Comparison of ENCODE assay signal across 40 cellular contexts in the genomic region with DNA sequence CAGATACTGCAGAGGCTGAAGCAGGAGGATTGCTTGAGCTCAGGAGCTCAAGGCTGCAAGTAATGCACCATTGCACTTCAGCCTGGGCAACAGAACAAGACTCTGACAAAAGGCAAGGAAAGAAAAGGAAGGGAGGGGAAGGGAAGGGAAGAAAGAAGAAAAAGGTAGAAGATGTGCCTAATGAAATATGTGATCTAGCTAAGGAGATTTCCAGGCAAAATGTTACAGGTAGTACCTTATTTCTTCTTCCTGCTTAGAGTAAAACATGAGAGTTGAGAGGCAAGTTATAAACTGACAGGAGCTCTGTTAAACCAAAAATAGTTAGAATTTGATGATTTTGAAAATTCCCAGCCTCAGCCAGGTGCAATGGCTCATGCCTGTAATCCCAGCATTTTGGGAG. TPM values are rescaled to one million over a fixed set of nuclear protein-coding genes. Genes with fewer than 3 reads are reported as not detected.
"Had no signal": no experiment of that assay in that cellular context is flagged by ENCODE, and none has a peak within 500 bp of the region (broad histone marks: within the 10 kb centered on the region; RNA-seq: fewer than 3 reads in every experiment).

No MANE protein-coding gene starts in this region.

- H3K36me3 ChIP-seq: ascending aorta, cardiac muscle cell had no signal

- H3K36me3 Mint-ChIP-seq: activated CD4-positive, alpha-beta memory T cell treated with anti-CD3 and anti-CD28 coated beads for 36 hours; activated naive CD4-positive, alpha-beta T cell treated with anti-CD3 and anti-CD28 coated beads, Interleukin-2, amount 50 U/mL, for 24 hours; activated naive CD8-positive, alpha-beta T cell; brain had no signal

- H3K27me3 Mint-ChIP-seq: activated B cell treated with CpG ODN at 0.5 μM for 24 hours; activated CD4-positive, alpha-beta memory T cell treated with anti-CD3 and anti-CD28 coated beads for 36 hours; activated CD4-positive, alpha-beta T cell treated with anti-CD3 and anti-CD28 coated beads, Interleukin-2, amount 10 ng/mL, durations not matched to agents 24 days and 14 days; activated CD8-positive, alpha-beta T cell treated with anti-CD3 and anti-CD28 coated beads for 36 hours; activated naive CD4-positive, alpha-beta T cell treated with anti-CD3 and anti-CD28 coated beads, Interleukin-2, amount 50 U/mL, for 24 hours; activated naive CD8-positive, alpha-beta T cell; activated naive CD8-positive, alpha-beta T cell treated with anti-CD3 and anti-CD28 coated beads, Interleukin-2, amount 10 ng/mL, durations not matched to agents 7 days and 5 days; activated naive CD8-positive, alpha-beta T cell treated with anti-CD3 and anti-CD28 coated beads, Interleukin-2, amount 50 U/mL, for 24 hours; central memory CD8-positive, alpha-beta T cell had no signal

- H3K9me3 ChIP-seq: ascending aorta had no signal

- FAIRE-seq: bronchial epithelial cell, TTC549 had no signal

- H3K4me3 ChIP-seq: ascending aorta, cardiac muscle cell had no signal

- H3K4me3 Mint-ChIP-seq: activated B cell treated with CpG ODN at 0.5 μM for 24 hours; activated CD4-positive, alpha-beta memory T cell treated with anti-CD3 and anti-CD28 coated beads for 36 hours; activated CD4-positive, alpha-beta T cell treated with anti-CD3 and anti-CD28 coated beads, Interleukin-2, amount 10 ng/mL, durations not matched to agents 24 days and 14 days; activated CD8-positive, alpha-beta T cell treated with anti-CD3 and anti-CD28 coated beads for 36 hours; activated naive CD4-positive, alpha-beta T cell treated with anti-CD3 and anti-CD28 coated beads, Interleukin-2, amount 10 ng/mL, durations not matched to agents 7 days and 5 days; activated naive CD4-positive, alpha-beta T cell treated with anti-CD3 and anti-CD28 coated beads, Interleukin-2, amount 50 U/mL, for 24 hours; activated naive CD8-positive, alpha-beta T cell; activated naive CD8-positive, alpha-beta T cell treated with anti-CD3 and anti-CD28 coated beads, Interleukin-2, amount 10 ng/mL, durations not matched to agents 7 days and 5 days; activated naive CD8-positive, alpha-beta T cell treated with anti-CD3 and anti-CD28 coated beads, Interleukin-2, amount 50 U/mL, for 24 hours; activated T-cell treated with anti-CD3 and anti-CD28 coated beads, Interleukin-2, amount 50 U/mL, for 4 hours; activated T-helper 1 cell treated with anti-CD3 and anti-CD28 coated beads, Interleukin-12 subunit alpha, Interleukin-12 subunit beta, Interleukin-2, Interleukin-4 antibody, amounts not matched to agents 30 ng/mL and 10 ng/mL and 1 ng/mL, durations not matched to agents 14 hours and 24 hours and 36 hours; central memory CD8-positive, alpha-beta T cell; T-helper 1 cell treated with Interleukin-12 subunit alpha and Interleukin-12 subunit beta and Interleukin-4 antibody, amounts not matched to agents 30 μg/mL and 1 μg/mL, for 36 hours; T-helper 2 cell treated with Interferon-gamma antibody and Interleukin-4, amounts not matched to agents 5 μg/mL and 100 μg/mL, for 36 hours had no signal

- H3K27ac Mint-ChIP-seq: activated B cell treated with CpG ODN at 0.5 μM for 24 hours; activated CD4-positive, alpha-beta T cell treated with anti-CD3 and anti-CD28 coated beads, Interleukin-2, amount 10 ng/mL, durations not matched to agents 24 days and 14 days; activated naive CD4-positive, alpha-beta T cell treated with anti-CD3 and anti-CD28 coated beads, Interleukin-2, amount 10 ng/mL, durations not matched to agents 7 days and 5 days; activated naive CD4-positive, alpha-beta T cell treated with anti-CD3 and anti-CD28 coated beads, Interleukin-2, amount 50 U/mL, for 24 hours; activated naive CD8-positive, alpha-beta T cell; activated naive CD8-positive, alpha-beta T cell treated with anti-CD3 and anti-CD28 coated beads, Interleukin-2, amount 50 U/mL, for 24 hours; activated T-cell treated with anti-CD3 and anti-CD28 coated beads, Interleukin-2, amount 50 U/mL, for 72 hours; activated T-helper 2 cell treated with anti-CD3 and anti-CD28 coated beads, Interferon-gamma antibody, Interleukin-2, Interleukin-4, amounts not matched to agents 10 μg/mL and 5 μg/mL and 100 μg/mL, durations not matched to agents 14 hours and 24 hours and 36 hours; brain; T-helper 1 cell treated with Interleukin-12 subunit alpha and Interleukin-12 subunit beta and Interleukin-4 antibody, amounts not matched to agents 30 μg/mL and 1 μg/mL, for 36 hours; T-helper 2 cell treated with Interferon-gamma antibody and Interleukin-4, amounts not matched to agents 5 μg/mL and 100 μg/mL, for 36 hours had no signal

- H3K27me3 ChIP-seq: ascending aorta, cardiac muscle cell had no signal

- H3K9me3 Mint-ChIP-seq: activated B cell treated with CpG ODN at 0.5 μM for 24 hours; activated CD4-positive, alpha-beta memory T cell treated with anti-CD3 and anti-CD28 coated beads for 36 hours; activated CD8-positive, alpha-beta T cell treated with anti-CD3 and anti-CD28 coated beads for 36 hours; activated naive CD4-positive, alpha-beta T cell treated with anti-CD3 and anti-CD28 coated beads, Interleukin-2, amount 50 U/mL, for 24 hours; activated naive CD8-positive, alpha-beta T cell treated with anti-CD3 and anti-CD28 coated beads, Interleukin-2, amount 50 U/mL, for 24 hours; activated T-cell treated with anti-CD3 and anti-CD28 coated beads, Interleukin-2, amount 50 U/mL, for 4 hours; central memory CD8-positive, alpha-beta T cell had no signal

- H3K27ac ChIP-seq: ascending aorta, cardiac muscle cell, VCaP had no signal

- ATAC-seq: activated CD8-positive, alpha-beta T cell treated with anti-CD3 and anti-CD28 coated beads for 36 hours; activated naive CD8-positive, alpha-beta T cell treated with anti-CD3 and anti-CD28 coated beads, Interleukin-2, amount 50 U/mL, for 24 hours; activated T-cell treated with anti-CD3 and anti-CD28 coated beads, Interleukin-2, amount 50 U/mL, for 4 hours; activated T-cell treated with anti-CD3 and anti-CD28 coated beads, Interleukin-2, amount 50 U/mL, for 72 hours had no signal

- DNase-seq: activated B cell treated with CpG ODN at 0.5 μM for 24 hours; activated CD4-positive, alpha-beta memory T cell treated with anti-CD3 and anti-CD28 coated beads for 36 hours; activated CD4-positive, alpha-beta T cell treated with anti-CD3 and anti-CD28 coated beads for 4 hours; activated CD4-positive, alpha-beta T cell treated with anti-CD3 and anti-CD28 coated beads, Interleukin-2, amount 10 ng/mL, durations not matched to agents 24 days and 14 days; activated CD4-positive, alpha-beta T cell treated with anti-CD3 and anti-CD28 coated beads, Interleukin-2, amount 50 U/mL, for 1 hour; activated CD4-positive, alpha-beta T cell treated with anti-CD3 and anti-CD28 coated beads, Interleukin-2, amount 50 U/mL, for 4 hours; activated CD4-positive, CD25-positive, alpha-beta regulatory T cell treated with anti-CD3 and anti-CD28 coated beads, Interleukin-2, amount 50 U/mL, for 72 hours; activated CD8-positive, alpha-beta memory T cell treated with anti-CD3 and anti-CD28 coated beads, Interleukin-2, amount 50 U/mL, for 4 hours; activated CD8-positive, alpha-beta T cell treated with anti-CD3 and anti-CD28 coated beads for 36 hours; activated effector memory CD4-positive, alpha-beta T cell treated with Interleukin-2 at 50 U/mL for 16 hours; activated gamma-delta T cell; activated naive CD4-positive, alpha-beta T cell treated with anti-CD3 and anti-CD28 coated beads, Interleukin-2, amount 10 ng/mL, durations not matched to agents 7 days and 5 days; activated naive CD4-positive, alpha-beta T cell treated with Interleukin-2 at 50 U/mL for 16 hours; activated naive CD8-positive, alpha-beta T cell treated with anti-CD3 and anti-CD28 coated beads, Interleukin-2, amount 10 ng/mL, durations not matched to agents 7 days and 5 days; activated naive CD8-positive, alpha-beta T cell treated with anti-CD3 and anti-CD28 coated beads, Interleukin-2, amount 50 U/mL, for 24 hours; activated T-cell treated with anti-CD3 and anti-CD28 coated beads for 4 hours; activated T-cell treated with anti-CD3 and anti-CD28 coated beads, Interleukin-2, amount 50 U/mL, for 1 hour; activated T-cell treated with anti-CD3 and anti-CD28 coated beads, Interleukin-2, amount 50 U/mL, for 4 hours; activated T-cell treated with anti-CD3 and anti-CD28 coated beads, Interleukin-2, amount 50 U/mL, for 72 hours; amygdala; anterior cingulate cortex; caudate nucleus; cerebellar nuclear complex; T-helper 1 cell; T-helper 2 cell; T-helper 9 cell had no signal

RNA-seq across cellular contexts. Expression of a gene that starts 41.2 kb away (rescaled TPM):
- total RNA-seq: activated B cell treated with CpG ODN at 0.5 μM for 24 hours; activated CD4-positive, alpha-beta memory T cell treated with anti-CD3 and anti-CD28 coated beads for 36 hours; activated CD4-positive, alpha-beta T cell treated with anti-CD3 and anti-CD28 coated beads, Interleukin-2, amount 10 ng/mL, durations not matched to agents 24 days and 14 days; activated CD8-positive, alpha-beta memory T cell treated with anti-CD3 and anti-CD28 coated beads for 36 hours; activated T-cell treated with anti-CD3 and anti-CD28 coated beads, Interleukin-2, amount 50 U/mL, for 4 hours; activated T-cell treated with anti-CD3 and anti-CD28 coated beads, Interleukin-2, amount 50 U/mL, for 72 hours; activated T-helper 1 cell treated with anti-CD3 and anti-CD28 coated beads, Interleukin-12 subunit alpha, Interleukin-12 subunit beta, Interleukin-2, Interleukin-4 antibody, amounts not matched to agents 30 ng/mL and 10 ng/mL and 1 ng/mL, durations not matched to agents 14 hours and 24 hours and 36 hours; bronchial epithelial cell had no signal
- polyA plus RNA-seq: cardiac muscle cell had no signal
